In the genomic region with DNA sequence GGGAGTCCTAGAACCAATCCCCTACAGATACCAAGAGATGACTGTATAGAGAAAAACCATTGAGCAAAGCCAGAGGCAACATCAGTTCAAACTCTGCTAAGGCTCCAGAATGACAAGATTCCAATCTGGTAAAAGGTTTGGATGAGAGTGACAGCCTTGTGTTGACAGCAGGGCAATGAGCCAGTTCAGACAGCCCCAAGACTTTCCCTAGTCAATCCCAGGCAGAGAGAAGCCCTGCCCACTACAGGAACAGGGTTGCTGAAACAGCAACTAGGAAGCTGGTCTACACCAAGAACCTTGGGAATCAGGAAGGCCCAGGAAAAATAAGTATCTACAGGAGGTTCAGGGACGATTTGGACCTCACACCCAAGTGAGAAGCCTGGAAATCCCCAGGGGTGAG, we compare ENCODE assay signal across 21 cellular contexts. TPM values are rescaled to one million over a fixed set of nuclear protein-coding genes. Genes with fewer than 3 reads are reported as not detected.
DNase-seq lines count a peak whose midpoint lies in the region; ATAC-seq, FAIRE-seq and TF ChIP-seq lines count a peak whose summit lies in the region.
"Had no signal": no experiment of that assay in that cellular context is flagged by ENCODE, and none has a peak within 500 bp of the region (broad histone marks: within the 10 kb centered on the region; RNA-seq: fewer than 3 reads in every experiment).

No MANE protein-coding gene starts in this region.

- no peak for TF ChIP-seq POLR2A in GM12878 (IDR thresholded peaks at IDR 0.05; ENCODE audit: low read depth, low read length)

- peak overlapping the region; percentile 16 to 58 for H3K4me3 Mint-ChIP-seq in stimulated activated naive CD8-positive, alpha-beta T cell treated with anti-CD3 and anti-CD28 coated beads, Interleukin-15, amount 100 ng/mL, for 72 hours
- H3K4me3 Mint-ChIP-seq: central memory CD8-positive, alpha-beta T cell had no signal

- 8% methylated on average over 1 of the region's 1 CpG for WGBS in GM12878 (ENCODE audit: insufficient coverage, insufficient replicate concordance, low lambda C conversion rate, missing lambda C conversion rate)

- RAD21 ChIA-PET in GM12878 (lab: Charles Lee; ENCODE audit: unreplicated experiment) = no interaction called here

- no peaks in the 10 kb centered on the region for H3K9me3 Mint-ChIP-seq in stimulated activated naive CD8-positive, alpha-beta T cell treated with anti-CD3 and anti-CD28 coated beads, Interleukin-15, amount 100 ng/mL, for 72 hours
- H3K9me3 Mint-ChIP-seq: central memory CD8-positive, alpha-beta T cell had no signal

- no TSS peak for BruUV-seq in GM12878 (replicated peaks; lab: Mats Ljungman, UMichigan)

- 0 out of 2 replicates have a peak overlapping the region, but pooled peaks have one; percentile 12 for H3K4me2 ChIP-seq in GM12878 (ENCODE audit: control insufficient read depth, insufficient read depth)

- peak; percentile 44 for DNase-seq in activated CD8-positive, alpha-beta memory T cell treated with anti-CD3 and anti-CD28 coated beads for 24 hours
- no peak for DNase-seq in activated CD8-positive, alpha-beta memory T cell treated with anti-CD3 and anti-CD28 coated beads, Interleukin-2, amount 50 U/mL, for 4 hours
- DNase-seq in GM12878 (ENCODE audit: low read depth, low spot score) (no peak), kidney tubule cell (ENCODE audit: low spot score) (peak; percentile 35), HEK293T (ENCODE audit: extremely low spot score) (no peak), hepatic stellate cell (ENCODE audit: low spot score) (no peak)
- no peak for DNase-seq in stimulated activated naive CD8-positive, alpha-beta T cell treated with anti-CD3 and anti-CD28 coated beads, Interleukin-15, amount 100 ng/mL, for 72 hours
- DNase-seq: activated CD4-positive, alpha-beta T cell treated with anti-CD3 and anti-CD28 coated beads, Interleukin-2, amount 50 U/mL, for 1 hour; adrenal gland; DMS79 treated with DMSO at 0.1 percent for 48 hours; NCI-H1105; NCI-H82; ovary; stimulated activated CD4-positive, alpha-beta T cell treated with anti-CD3 and anti-CD28 coated beads, Interleukin-2, amount 100 ng/mL, for 48 hours had no signal

- no peak overlapping the region for H3K9ac ChIP-seq in GM12878 (ENCODE audit: control insufficient read depth, insufficient read depth, low read length)
- H3K9ac ChIP-seq: BLaER1 treated with 17β-estradiol and CSF1 and Interleukin-3, amounts not matched to agents 10 nM and 100 nM had no signal

- ATAC-seq in GM12878 (no peak), GM19351 (IDR thresholded peaks at IDR 0.05; ENCODE audit: unreplicated experiment) (no peak)
- ATAC-seq in stimulated activated naive CD8-positive, alpha-beta T cell treated with anti-CD3 and anti-CD28 coated beads, Interleukin-15, amount 100 ng/mL, for 72 hours = no peak

- H3K4me3 ChIP-seq in GM12878 = peak overlapping the region; percentile 22; the same call in 1 of the 2 replicates
- H3K4me3 ChIP-seq: adrenal gland; BLaER1 treated with 17β-estradiol and CSF1 and Interleukin-3, amounts not matched to agents 10 nM and 100 nM; ovary; thoracic aorta had no signal

- H3K4me1 ChIP-seq in GM12878 (ENCODE audit: control insufficient read depth, insufficient read depth, low read length) = peaks cover 16% of the 10 kb centered on the region

- H4K20me1 ChIP-seq in GM12878 (ENCODE audit: control insufficient read depth, insufficient read depth) = no peaks in the 10 kb centered on the region

- H3K27ac ChIP-seq in GM12878 (ENCODE audit: control insufficient read depth, insufficient read depth) = peak overlapping the region; percentile 28
- H3K27ac ChIP-seq: adrenal gland; BLaER1 treated with 17β-estradiol and CSF1 and Interleukin-3, amounts not matched to agents 10 nM and 100 nM; ovary had no signal

- no peaks in the 10 kb centered on the region; a peak in 1 of 4 replicates for H3K27me3 ChIP-seq in GM12878 (replicated peaks in 1 of 2; ENCODE audit: control insufficient read depth in 2 of 2, insufficient read depth in 2 of 2, low read length in 1 of 2)
- H3K27me3 ChIP-seq: adrenal gland, ovary had no signal

- TF ChIP-seq CTCF in GM12878 (IDR thresholded peaks at IDR 0.05 in 2 of 3, conservative IDR thresholded peaks at IDR 0.05 in 1 of 3; ENCODE audit: control insufficient read depth in 2 of 3, extremely low read depth in 1 of 3, insufficient read depth in 1 of 3, low read depth in 3 of 3, low read length in 3 of 3) = no peak

- peaks cover 55% of the 10 kb centered on the region for H3K4me1 Mint-ChIP-seq in stimulated activated naive CD8-positive, alpha-beta T cell treated with anti-CD3 and anti-CD28 coated beads, Interleukin-15, amount 100 ng/mL, for 72 hours

- in situ Hi-C loops in GM12878 (cut with MboI) = no loop called here

- CTCF ChIA-PET in GM12878 (lab: Yijun Ruan, JAX) = no interaction called here
- CTCF ChIA-PET in HEK293T (lab: Yijun Ruan, JAX) = no interaction called here

- no peak for FAIRE-seq in GM12878 (lab: Jason Lieb, UNC)
- FAIRE-seq: A204.1, RCC 7860 had no signal

- H2AFZ ChIP-seq in GM12878 (ENCODE audit: control insufficient read depth, low read depth, low read length) = no peak overlapping the region

- no peaks in the 10 kb centered on the region; the same call in 2 of the 3 replicates for H3K9me3 ChIP-seq in GM12878 (replicated peaks; ENCODE audit: control insufficient read depth, insufficient read depth, low read length)
- H3K9me3 ChIP-seq: adrenal gland; BLaER1 treated with 17β-estradiol and CSF1 and Interleukin-3, amounts not matched to agents 10 nM and 100 nM; ovary; thoracic aorta had no signal

- SMC1A ChIA-PET in GM12878 (lab: Charles Lee; ENCODE audit: uncharacterized antibody, unreplicated experiment) = no interaction called here

- peak overlapping the region in 1 of 2 donors; percentile 31 for H3K27ac Mint-ChIP-seq in stimulated activated naive CD8-positive, alpha-beta T cell treated with anti-CD3 and anti-CD28 coated beads, Interleukin-15, amount 100 ng/mL, for 72 hours

- TF ChIP-seq EP300 in GM12878 (IDR thresholded peaks at IDR 0.05; ENCODE audit: borderline replicate concordance in 1 of 2, control insufficient read depth in 1 of 2, low read depth in 2 of 2, low read length in 2 of 2) = no peak

- H3K27me3 Mint-ChIP-seq in stimulated activated naive CD8-positive, alpha-beta T cell treated with anti-CD3 and anti-CD28 coated beads, Interleukin-15, amount 100 ng/mL, for 72 hours = no peaks in the 10 kb centered on the region
- H3K27me3 Mint-ChIP-seq: central memory CD8-positive, alpha-beta T cell had no signal

- intact Hi-C loops in GM12878 (cut with micrococcal nuclease; ENCODE audit: unreplicated experiment) = no loop called here

- no peak for TF ChIP-seq RAD21 in GM12878 (IDR thresholded peaks at IDR 0.05; ENCODE audit: insufficient read depth, low read depth, low read length)

- H3K79me2 ChIP-seq in GM12878 (ENCODE audit: control insufficient read depth, insufficient read depth, low read length) = no peaks in the 10 kb centered on the region; the same call in none of the 2 replicates

- H3K36me3 ChIP-seq in GM12878 (ENCODE audit: control insufficient read depth in 2 of 2, insufficient read depth in 2 of 2, low read length in 1 of 2) = no peaks in the 10 kb centered on the region
- H3K36me3 ChIP-seq: adrenal gland, ovary, thoracic aorta had no signal

- POLR2A ChIA-PET in GM12878 (lab: Charles Lee) = no interaction called here
- POLR2A ChIA-PET in HEK293T (lab: Yijun Ruan, JAX) = no interaction called here

RNA-seq across cellular contexts. Expression of a gene that starts 3.3 kb away (rescaled TPM):
- 0.92 and 1.2 TPM in 2 replicates for total RNA-seq in GM12878 (2013; cell fraction: nucleolus; rRNA removed)
- total RNA-seq in GM12878 (2014; rRNA removed) (23.0 and 23.6 TPM in 2 replicates), GM12878 (2014; rRNA removed; fragmentation: Illumina TruSeq; extraction: Trizol) (27.0 and 28.8 TPM in 2 replicates), GM12878 (2021) (21.2 and 23.5 TPM in 2 replicates)
- polyA plus RNA-seq in GM12878 (2011; ENCODE audit: low read depth) = 9.9 TPM
- polyA plus RNA-seq in GM12878 (2011; rRNA removed) (0.69 and 0.82 TPM in 2 replicates), GM12878 (2014; fragmentation: Illumina TruSeq; extraction: Trizol) (38.4 and 44.3 TPM in 2 replicates), GM12878 (2014; fragmentation: Nextera tagmentation; extraction: Ambion mirVana) (10 to 100 TPM; 12.6 to 15.5 TPM), GM12878 (2014; rRNA removed) (24.6 and 30.5 TPM in 2 replicates), GM12878 (2016; fragmentation: Nextera tagmentation; extraction: Ambion mirVana) (10 to 100 TPM; 26.5 to 28.9 TPM)
- 0.36 and 0.45 TPM in 2 replicates for polyA plus RNA-seq in GM12878 (2011; cell fraction: cytosol; rRNA removed)
- 0.27 and 0.70 TPM in 2 replicates for polyA plus RNA-seq in GM12878 (2011; cell fraction: nucleus; rRNA removed)
- 13.0 and 14.7 TPM in 2 replicates for polyA plus RNA-seq in GM12878 (2012)
- 0.15 and 0.29 TPM in 2 replicates for polyA minus RNA-seq in GM12878 (2011; rRNA and poly(A)+ RNA removed)
- polyA minus RNA-seq in GM12878 (2011; cell fraction: cytosol; rRNA and poly(A)+ RNA removed) = 0.42 TPM in 1 of 2 replicates, not detected in the other
- polyA minus RNA-seq in GM12878 (2011; cell fraction: nucleus; rRNA and poly(A)+ RNA removed) = 0.12 and 0.29 TPM in 2 replicates
- total RNA-seq: H4 had no signal

RNA-seq across cellular contexts. Expression of a gene that starts 29.3 kb away (rescaled TPM):
- total RNA-seq in GM12878 (2013; cell fraction: nucleolus; rRNA removed) = 245 and 272 TPM in 2 replicates
- 628 and 706 TPM in 2 replicates for total RNA-seq in GM12878 (2014; rRNA removed)
- total RNA-seq in GM12878 (2014; rRNA removed; fragmentation: Illumina TruSeq; extraction: Trizol) = 638 and 668 TPM in 2 replicates
- total RNA-seq in GM12878 (2021) = 584 and 592 TPM in 2 replicates
- polyA plus RNA-seq in GM12878 (2011; ENCODE audit: low read depth) = 366 TPM
- polyA plus RNA-seq in GM12878 (2011; rRNA removed) = 779 and 780 TPM in 2 replicates
- 859 and 991 TPM in 2 replicates for polyA plus RNA-seq in GM12878 (2011; cell fraction: cytosol; rRNA removed)
- polyA plus RNA-seq in GM12878 (2011; cell fraction: nucleus; rRNA removed) = 432 and 642 TPM in 2 replicates
- polyA plus RNA-seq in GM12878 (2012) = 352 and 442 TPM in 2 replicates
- polyA plus RNA-seq in GM12878 (2014; fragmentation: Illumina TruSeq; extraction: Trizol) = 631 and 687 TPM in 2 replicates
- 1,000 to 10,000 TPM in 1 of 2 experiments, 100 to 1,000 TPM in 1; 863 to 1,161 TPM for polyA plus RNA-seq in GM12878 (2014; fragmentation: Nextera tagmentation; extraction: Ambion mirVana)
- polyA plus RNA-seq in GM12878 (2014; rRNA removed) = 483 and 626 TPM in 2 replicates
- 100 to 1,000 TPM; 815 to 828 TPM for polyA plus RNA-seq in GM12878 (2016; fragmentation: Nextera tagmentation; extraction: Ambion mirVana)
- 930 and 952 TPM in 2 replicates for polyA minus RNA-seq in GM12878 (2011; rRNA and poly(A)+ RNA removed)
- 255 and 313 TPM in 2 replicates for polyA minus RNA-seq in GM12878 (2011; cell fraction: cytosol; rRNA and poly(A)+ RNA removed)
- polyA minus RNA-seq in GM12878 (2011; cell fraction: nucleus; rRNA and poly(A)+ RNA removed) = 87.5 and 150 TPM in 2 replicates

RNA-seq across cellular contexts. Expression of a gene that starts 35.4 kb away (rescaled TPM):
- total RNA-seq in GM12878 (2013; cell fraction: nucleolus; rRNA removed) = 5.8 and 10.9 TPM in 2 replicates
- 41.2 and 56.0 TPM in 2 replicates for total RNA-seq in GM12878 (2014; rRNA removed)
- total RNA-seq in GM12878 (2014; rRNA removed; fragmentation: Illumina TruSeq; extraction: Trizol) = 75.1 and 79.6 TPM in 2 replicates
- total RNA-seq in GM12878 (2021) = 52.4 and 58.7 TPM in 2 replicates
- 30.4 TPM for polyA plus RNA-seq in GM12878 (2011; ENCODE audit: low read depth)
- 85.5 and 142 TPM in 2 replicates for polyA plus RNA-seq in GM12878 (2011; rRNA removed)
- polyA plus RNA-seq in GM12878 (2011; cell fraction: cytosol; rRNA removed) = 34.6 and 41.4 TPM in 2 replicates
- polyA plus RNA-seq in GM12878 (2011; cell fraction: nucleus; rRNA removed) = 21.8 and 23.1 TPM in 2 replicates
- polyA plus RNA-seq in GM12878 (2012) = 35.7 and 37.6 TPM in 2 replicates
- polyA plus RNA-seq in GM12878 (2014; fragmentation: Illumina TruSeq; extraction: Trizol) = 98.3 and 102 TPM in 2 replicates
- polyA plus RNA-seq in GM12878 (2014; fragmentation: Nextera tagmentation; extraction: Ambion mirVana) = 100 to 1,000 TPM; 173 to 182 TPM
- 44.7 and 54.6 TPM in 2 replicates for polyA plus RNA-seq in GM12878 (2014; rRNA removed)
- 100 to 1,000 TPM; 106 to 119 TPM for polyA plus RNA-seq in GM12878 (2016; fragmentation: Nextera tagmentation; extraction: Ambion mirVana)
- polyA minus RNA-seq in GM12878 (2011; rRNA and poly(A)+ RNA removed) = 14.2 and 18.6 TPM in 2 replicates
- polyA minus RNA-seq in GM12878 (2011; cell fraction: cytosol; rRNA and poly(A)+ RNA removed) = 17.8 and 24.2 TPM in 2 replicates
- polyA minus RNA-seq in GM12878 (2011; cell fraction: nucleus; rRNA and poly(A)+ RNA removed) = 5.2 and 6.0 TPM in 2 replicates

Comparison
In these comparisons a context has a peak if more than half of its experiments do, and no peak if none do; other contexts are left out.
1. DNase-seq: peak in activated CD8-positive, alpha-beta memory T cell treated with anti-CD3 and anti-CD28 coated beads for 24 hours (single experiment) and kidney tubule cell (single experiment); none in activated CD8-positive, alpha-beta memory T cell treated with anti-CD3 and anti-CD28 coated beads, Interleukin-2, amount 50 U/mL, for 4 hours (single experiment), GM12878 (single experiment), stimulated activated naive CD8-positive, alpha-beta T cell treated with anti-CD3 and anti-CD28 coated beads, Interleukin-15, amount 100 ng/mL, for 72 hours (0 of 2), HEK293T (single experiment) and hepatic stellate cell (single experiment).